ENCODE assay signal across 8 cellular contexts in the genomic region with DNA sequence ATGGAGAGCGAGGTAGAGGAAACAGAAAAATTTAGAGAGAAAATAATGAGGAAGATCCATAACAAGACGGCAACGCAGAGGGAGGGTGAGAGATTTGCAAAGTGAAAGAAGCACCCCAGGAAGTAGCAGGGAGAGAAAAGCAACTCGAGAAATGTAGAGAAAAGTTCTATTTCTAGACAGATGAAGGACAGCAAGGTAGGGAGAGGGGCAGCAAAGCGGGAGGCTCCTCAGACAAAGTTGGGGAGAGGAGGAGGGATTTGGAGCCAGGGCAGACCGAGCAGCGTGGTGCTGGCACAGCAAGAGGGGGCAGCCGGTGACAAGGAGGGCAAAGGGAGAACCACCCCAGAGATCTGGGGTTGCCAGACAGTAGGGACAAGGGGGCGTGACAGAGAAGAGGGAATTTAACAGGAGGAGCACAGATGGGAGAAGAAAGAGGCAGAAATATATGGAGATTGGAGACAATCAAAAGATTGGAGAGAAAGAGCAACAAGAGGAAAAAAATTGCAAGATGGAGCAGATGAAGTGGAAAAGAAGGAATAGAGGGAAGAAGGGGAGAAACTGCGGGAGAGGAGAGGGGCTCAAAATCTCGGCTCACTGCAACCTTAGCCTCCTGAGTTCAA. TPM values are rescaled to one million over a fixed set of nuclear protein-coding genes. Genes with fewer than 3 reads are reported as not detected.
DNase-seq lines count a peak whose midpoint lies in the region; ATAC-seq, FAIRE-seq and TF ChIP-seq lines count a peak whose summit lies in the region.

No MANE protein-coding gene starts in this region.

- TF ChIP-seq POLR2A in Peyer's patch (IDR thresholded peaks at IDR 0.05) = no peak

- no peak overlapping the region for H4K8ac ChIP-seq in mesendoderm (ENCODE audit: low read depth, low read length)

- DNase-seq in AG08395 (ENCODE audit: low spot score) (peak; percentile 49), GM13976 (ENCODE audit: low spot score) (peak; percentile 39), Peyer's patch (no peak), coronary artery (ENCODE audit: low spot score) (no peak), mesendoderm (peak; percentile 16), urothelium cell line (ENCODE audit: low spot score) (peak; percentile 14), GM19240 (ENCODE audit: insufficient read length, low spot score) (no peak)

- peak overlapping the region; percentile 100 for H3K56ac ChIP-seq in mesendoderm (ENCODE audit: low read length)

- peak overlapping the region; percentile 85 for H3K18ac ChIP-seq in mesendoderm (ENCODE audit: low read length)

- no peak overlapping the region for H2BK15ac ChIP-seq in mesendoderm (replicated peaks; ENCODE audit: low read depth)

- H3K9me3 ChIP-seq in Peyer's patch = peaks cover 0 to 3% (median 0%) of the 10 kb centered on the region in 4 donors

- H3K9ac ChIP-seq in mesendoderm (ENCODE audit: low read length) = peak overlapping the region; percentile 100

- peak overlapping the region; percentile 79 for H3K4me2 ChIP-seq in mesendoderm (ENCODE audit: low read length)

- peaks cover 26% of the 10 kb centered on the region for H3K79me1 ChIP-seq in mesendoderm (ENCODE audit: low read length)

- peak overlapping the region; percentile 87 for H4K5ac ChIP-seq in mesendoderm (ENCODE audit: low read length)

- no peak overlapping the region for H2BK5ac ChIP-seq in mesendoderm (ENCODE audit: low read length)

- peak overlapping the region; percentile 78 for H2AK5ac ChIP-seq in mesendoderm (ENCODE audit: low read length)

- H3K36me3 ChIP-seq in Peyer's patch (peaks cover 0 to 7% (median 0%) of the 10 kb centered on the region in 3 donors), mesendoderm (ENCODE audit: control insufficient read depth, insufficient read depth, low read length) (peaks cover 1% of the 10 kb centered on the region)

- no peaks in the 10 kb centered on the region for H3K27me3 ChIP-seq in Peyer's patch
- no peaks in the 10 kb centered on the region for H3K27me3 ChIP-seq in mesendoderm (ENCODE audit: insufficient read depth, low read length, poor library complexity)

- peak overlapping the region; percentile 90 to 99 (median 92) for H3K27ac ChIP-seq in Peyer's patch
- peak overlapping the region; percentile 96 to 99 for H3K27ac ChIP-seq in coronary artery
- H3K27ac ChIP-seq in mesendoderm (ENCODE audit: low read depth, low read length) = peak overlapping the region; percentile 69

- H2BK120ac ChIP-seq in mesendoderm (ENCODE audit: low read depth, low read length) = no peak overlapping the region

- H3K4me3 ChIP-seq in Peyer's patch (peak overlapping the region; percentile 83 to 99 (median 90)), coronary artery (peak overlapping the region; percentile 96), mesendoderm (ENCODE audit: low read length) (peak overlapping the region; percentile 94)

- FAIRE-seq in urothelium cell line (lab: Jason Lieb, UNC) = no peak

- TF ChIP-seq CTCF in GM13976 (IDR thresholded peaks at IDR 0.05; ENCODE audit: borderline replicate concordance, control extremely low read depth, extremely low read depth, insufficient read depth, missing control alignments) = no peak
- no peak for TF ChIP-seq CTCF in Peyer's patch (IDR thresholded peaks at IDR 0.05)
- TF ChIP-seq CTCF in coronary artery (IDR thresholded peaks at IDR 0.05) = no peak

- peaks cover 0 to 11% (median 0%) of the 10 kb centered on the region in 4 donors for H3K4me1 ChIP-seq in Peyer's patch
- H3K4me1 ChIP-seq in mesendoderm (ENCODE audit: control insufficient read depth, low read depth, low read length) = no peaks in the 10 kb centered on the region

- peak overlapping the region; percentile 92 for H3K4ac ChIP-seq in mesendoderm (ENCODE audit: low read depth, low read length)

- no CpG with 5 or more reads among the region's 11 CpGs for WGBS in mesendoderm (ENCODE audit: extremely low coverage, insufficient coverage, low lambda C conversion rate)

- H3K23ac ChIP-seq in mesendoderm (ENCODE audit: low read length) = no peak overlapping the region

- in situ Hi-C loops in GM13976 (cut with MboI; ENCODE audit: low sequenced_read_pairs, unreplicated experiment) = no loop called here

- H3K79me2 ChIP-seq in mesendoderm (ENCODE audit: control insufficient read depth, insufficient read depth, low read length) = peaks cover 43% of the 10 kb centered on the region

- no peak for ATAC-seq in GM18868 (IDR thresholded peaks at IDR 0.05; ENCODE audit: unreplicated experiment)

RNA-seq across cellular contexts. Expression of gene ZNF766, which starts 1.0 kb away (rescaled TPM):
- 10 to 100 TPM in 1 of 4 donors, 1 to 10 TPM in 3; 4.0 to 15.7 (median 7.0) TPM for total RNA-seq in Peyer's patch
- 25.4 TPM for polyA plus RNA-seq in mesendoderm (2013, experiment 1 of 2)
- 23.1 TPM for polyA plus RNA-seq in mesendoderm (2013, experiment 2 of 2)

RNA-seq across cellular contexts. Expression of gene ZNF480, which starts 26.6 kb away (rescaled TPM):
- total RNA-seq in Peyer's patch = 10 to 100 TPM in 3 of 4 donors, 1 to 10 TPM in 1; 6.0 to 19.8 (median 12.5) TPM
- polyA plus RNA-seq in mesendoderm (2013, experiment 1 of 2) = 14.6 TPM
- polyA plus RNA-seq in mesendoderm (2013, experiment 2 of 2) = 14.4 TPM

Comparison
In these comparisons a context has a peak if more than half of its experiments do, and no peak if none do; other contexts are left out.
1. DNase-seq: peak in AG08395 (single experiment), GM13976 (single experiment), mesendoderm (single experiment) and urothelium cell line (single experiment); none in Peyer's patch (0 of 3), coronary artery (single experiment) and GM19240 (single experiment).
2. Peak in every context shown above with its lines, with median percentiles within 50 percentile points of each other: H3K27ac ChIP-seq and H3K4me3 ChIP-seq.